Comparison of ENCODE assay signal across 9 cellular contexts in genomic region chr17:77214743-77215142, GRCh38.
DNase-seq lines count a peak whose midpoint lies in the region; ATAC-seq, FAIRE-seq and TF ChIP-seq lines count a peak whose summit lies in the region.
"Had no signal": no experiment of that assay in that cellular context is flagged by ENCODE, and none has a peak within 500 bp of the region (broad histone marks: within the 10 kb centered on the region; RNA-seq: fewer than 3 reads in every experiment).

No MANE protein-coding gene starts in this region.

- no peak overlapping the region for H3K4me3 ChIP-seq in GM12865 (ENCODE audit: low read depth, low read length)
- H3K4me3 ChIP-seq in endothelial cell of umbilical vein (replicated peaks in 1 of 3; ENCODE audit: insufficient read depth in 1 of 3, low read depth in 1 of 3, low read length in 3 of 3): no peak overlapping the region
- no peak overlapping the region for H3K4me3 ChIP-seq in naive thymus-derived CD4-positive, alpha-beta T cell (ENCODE audit: low read length)

- no peak overlapping the region for H2AFZ ChIP-seq in endothelial cell of umbilical vein (ENCODE audit: low read depth, low read length)

- H3K4me3 Mint-ChIP-seq in naive thymus-derived CD4-positive, alpha-beta T cell: no peak overlapping the region
- no peak overlapping the region for H3K4me3 Mint-ChIP-seq in activated T-helper 2 cell treated with anti-CD3 and anti-CD28 coated beads, Interferon-gamma antibody, Interleukin-2, Interleukin-4, amounts not matched to agents 10 μg/mL and 5 μg/mL and 100 μg/mL, durations not matched to agents 14 hours and 24 hours and 36 hours (ENCODE audit: low read depth)

- no peak for TF ChIP-seq CTCF in GM12865 (IDR thresholded peaks at IDR 0.05; ENCODE audit: insufficient read depth, low read depth, low read length, missing control alignments)
- TF ChIP-seq CTCF in endothelial cell of umbilical vein (IDR thresholded peaks at IDR 0.05; ENCODE audit: extremely low read depth in 1 of 2, insufficient read depth in 1 of 2, low read depth in 1 of 2, low read length in 2 of 2): peak; percentile 22 to 64

- ATAC-seq in naive thymus-derived CD4-positive, alpha-beta T cell: peak; percentile 53
- ATAC-seq in HG03378 (IDR thresholded peaks at IDR 0.05; ENCODE audit: unreplicated experiment): no peak
- ATAC-seq in GM21576 (IDR thresholded peaks at IDR 0.05; ENCODE audit: unreplicated experiment): no peak

- H3K9me3 Mint-ChIP-seq in naive thymus-derived CD4-positive, alpha-beta T cell: no peaks in the 10 kb centered on the region
- no peaks in the 10 kb centered on the region for H3K9me3 Mint-ChIP-seq in activated T-helper 2 cell treated with anti-CD3 and anti-CD28 coated beads, Interferon-gamma antibody, Interleukin-2, Interleukin-4, amounts not matched to agents 10 μg/mL and 5 μg/mL and 100 μg/mL, durations not matched to agents 14 hours and 24 hours and 36 hours

- no peaks in the 10 kb centered on the region for H3K9me3 ChIP-seq in endothelial cell of umbilical vein (replicated peaks; ENCODE audit: control insufficient read depth, insufficient read depth, low read length)
- no peaks in the 10 kb centered on the region for H3K9me3 ChIP-seq in naive thymus-derived CD4-positive, alpha-beta T cell (ENCODE audit: control insufficient read depth in 2 of 3, low read length in 3 of 3)

- H3K27me3 Mint-ChIP-seq in naive thymus-derived CD4-positive, alpha-beta T cell: no peaks in the 10 kb centered on the region
- no peaks in the 10 kb centered on the region for H3K27me3 Mint-ChIP-seq in activated T-helper 2 cell treated with anti-CD3 and anti-CD28 coated beads, Interferon-gamma antibody, Interleukin-2, Interleukin-4, amounts not matched to agents 10 μg/mL and 5 μg/mL and 100 μg/mL, durations not matched to agents 14 hours and 24 hours and 36 hours (ENCODE audit: low read depth)

- H3K79me2 ChIP-seq in endothelial cell of umbilical vein (ENCODE audit: control insufficient read depth, insufficient read depth, low read length): peaks cover 53% of the 10 kb centered on the region

- peaks cover 71 to 77% of the 10 kb centered on the region in 2 experiments for H3K36me3 ChIP-seq in endothelial cell of umbilical vein (ENCODE audit: control insufficient read depth in 2 of 2, extremely low read depth in 1 of 2, insufficient read depth in 2 of 2, low read length in 2 of 2)
- H3K36me3 ChIP-seq in naive thymus-derived CD4-positive, alpha-beta T cell (ENCODE audit: control insufficient read depth in 2 of 3, insufficient read depth in 3 of 3, low read length in 3 of 3): peaks cover 0 to 70% (median 8%) of the 10 kb centered on the region in 3 experiments

- no peak overlapping the region for H3K4me2 ChIP-seq in endothelial cell of umbilical vein (ENCODE audit: insufficient read depth, low read length)

- H3K27ac ChIP-seq in endothelial cell of umbilical vein (ENCODE audit: insufficient read depth, low read depth, low read length): no peak overlapping the region
- no peak overlapping the region for H3K27ac ChIP-seq in naive thymus-derived CD4-positive, alpha-beta T cell (ENCODE audit: low read depth, low read length)

- H3K4me1 ChIP-seq in endothelial cell of umbilical vein (ENCODE audit: control insufficient read depth, extremely low read depth, insufficient read depth, low read length): no peaks in the 10 kb centered on the region
- H3K4me1 ChIP-seq in naive thymus-derived CD4-positive, alpha-beta T cell (ENCODE audit: control insufficient read depth in 2 of 2, insufficient read depth in 2 of 2, low read length in 2 of 2): no peaks in the 10 kb centered on the region

- H3K9me1 ChIP-seq in endothelial cell of umbilical vein (replicated peaks; ENCODE audit: control insufficient read depth, extremely low read depth, insufficient read depth, low read length): no peaks in the 10 kb centered on the region

- no TSS peak for BruUV-seq in endothelial cell of umbilical vein (replicated peaks; lab: Mats Ljungman, UMichigan)

- no peak overlapping the region for H3K9ac ChIP-seq in endothelial cell of umbilical vein (replicated peaks; ENCODE audit: extremely low read depth, insufficient read depth, low read length)

- peak overlapping the region in 3 of 9 donors; percentile 2 to 65 (median 23) for H3K27ac Mint-ChIP-seq in naive thymus-derived CD4-positive, alpha-beta T cell
- no peak overlapping the region for H3K27ac Mint-ChIP-seq in activated T-helper 2 cell treated with anti-CD3 and anti-CD28 coated beads, Interferon-gamma antibody, Interleukin-2, Interleukin-4, amounts not matched to agents 10 μg/mL and 5 μg/mL and 100 μg/mL, durations not matched to agents 14 hours and 24 hours and 36 hours

- peak; percentile 55 for DNase-seq in AG08396 (ENCODE audit: low spot score)
- peak; percentile 37 for DNase-seq in GM12865 (ENCODE audit: low read depth)
- DNase-seq in RPMI7951 (ENCODE audit: low read depth): peak; percentile 44
- DNase-seq in endothelial cell of umbilical vein (ENCODE audit: low read depth, low spot score): no peak
- peak in 4 of 9 donors; percentile 10 to 21 (median 15) for DNase-seq in naive thymus-derived CD4-positive, alpha-beta T cell
- DNase-seq in activated T-helper 2 cell treated with anti-CD3 and anti-CD28 coated beads, Interferon-gamma antibody, Interleukin-2, Interleukin-4, amounts not matched to agents 10 μg/mL and 5 μg/mL and 100 μg/mL, durations not matched to agents 14 hours and 24 hours and 36 hours (ENCODE audit: low spot score): no peak

- no peaks in the 10 kb centered on the region for H3K27me3 ChIP-seq in endothelial cell of umbilical vein (ENCODE audit: control insufficient read depth in 2 of 2, insufficient read depth in 2 of 2, low read length in 2 of 2)
- no peaks in the 10 kb centered on the region for H3K27me3 ChIP-seq in naive thymus-derived CD4-positive, alpha-beta T cell (ENCODE audit: control insufficient read depth in 2 of 2, insufficient read depth in 2 of 2, low read length in 2 of 2)

- peaks cover 0 to 2% (median 0%) of the 10 kb centered on the region in 7 donors for H3K4me1 Mint-ChIP-seq in naive thymus-derived CD4-positive, alpha-beta T cell
- no peaks in the 10 kb centered on the region for H3K4me1 Mint-ChIP-seq in activated T-helper 2 cell treated with anti-CD3 and anti-CD28 coated beads, Interferon-gamma antibody, Interleukin-2, Interleukin-4, amounts not matched to agents 10 μg/mL and 5 μg/mL and 100 μg/mL, durations not matched to agents 14 hours and 24 hours and 36 hours (ENCODE audit: low read depth)

- H4K20me1 ChIP-seq in endothelial cell of umbilical vein (replicated peaks; ENCODE audit: control insufficient read depth, extremely low read depth, insufficient read depth, low read length): no peaks in the 10 kb centered on the region

- no peak for TF ChIP-seq POLR2A in endothelial cell of umbilical vein (IDR thresholded peaks at IDR 0.05; ENCODE audit: low read depth, low read length)

- intact Hi-C loops in endothelial cell of umbilical vein (cut with micrococcal nuclease): no loop called here
- intact Hi-C loops in naive thymus-derived CD4-positive, alpha-beta T cell (cut with micrococcal nuclease): loop anchor here in 1 of 2 donors (1.0 kb wide), 1 partner anchor 118 kb away; no protein-coding TSS in a partner anchor
- intact Hi-C loops in activated T-helper 2 cell treated with anti-CD3 and anti-CD28 coated beads, Interferon-gamma antibody, Interleukin-2, Interleukin-4, amounts not matched to agents 10 μg/mL and 5 μg/mL and 100 μg/mL, durations not matched to agents 14 hours and 24 hours and 36 hours (cut with micrococcal nuclease): no loop called here

- peaks cover 17 to 69% (median 25%) of the 10 kb centered on the region in 5 donors for H3K36me3 Mint-ChIP-seq in naive thymus-derived CD4-positive, alpha-beta T cell
- H3K36me3 Mint-ChIP-seq in activated T-helper 2 cell treated with anti-CD3 and anti-CD28 coated beads, Interferon-gamma antibody, Interleukin-2, Interleukin-4, amounts not matched to agents 10 μg/mL and 5 μg/mL and 100 μg/mL, durations not matched to agents 14 hours and 24 hours and 36 hours (ENCODE audit: low read depth): peaks cover 55% of the 10 kb centered on the region

- FAIRE-seq in endothelial cell of umbilical vein (lab: Jason Lieb, UNC): no peak
- FAIRE-seq: islet of Langerhans had no signal

- dilution Hi-C loops in endothelial cell of umbilical vein (cut with MboI; ENCODE audit: extremely low pct_ligation_motif_present, low sequenced_read_pairs): no loop called here

- CTCF ChIA-PET in endothelial cell of umbilical vein (lab: Charles Lee): interaction anchor here (1.1 to 1.6 kb wide), 2 partner anchors 19 to 126 kb away, joined by 4 to 6 read pairs; no protein-coding TSS in a partner anchor
- CTCF ChIA-PET in naive thymus-derived CD4-positive, alpha-beta T cell (lab: Charles Lee): interaction anchor here (0.8 to 1.5 kb wide), 2 partner anchors 87 to 481 kb away, joined by 3 to 4 read pairs; no protein-coding TSS in a partner anchor

- POLR2A ChIA-PET in endothelial cell of umbilical vein (lab: Charles Lee): no interaction called here
- POLR2A ChIA-PET in naive thymus-derived CD4-positive, alpha-beta T cell (lab: Charles Lee): interaction anchor here (0.6 kb wide), 1 partner anchor 24 kb away, joined by 3 read pairs; no protein-coding TSS in a partner anchor

TF ChIP-seq in endothelial cell of umbilical vein, 7 proteins besides CTCF, POLR2A, EP300 and RAD21:
- no peak for TF ChIP-seq EZH2 (IDR thresholded peaks at IDR 0.05; ENCODE audit: borderline replicate concordance, low read depth, low read length, severe bottlenecking)
- TF ChIP-seq MAX (IDR thresholded peaks at IDR 0.05; ENCODE audit: insufficient read depth, insufficient read length): no peak
- TF ChIP-seq GATA2 (IDR thresholded peaks at IDR 0.05; ENCODE audit: insufficient read depth, insufficient read length, low read depth, low read length): no peak
- no peak for TF ChIP-seq FOS (IDR thresholded peaks at IDR 0.05; ENCODE audit: borderline replicate concordance, insufficient read depth, low read length)
- TF ChIP-seq MYC (IDR thresholded peaks at IDR 0.05; ENCODE audit: low read depth, low read length): no peak
- TF ChIP-seq JUN (IDR thresholded peaks at IDR 0.05; ENCODE audit: borderline replicate concordance, insufficient read depth, insufficient read length, low read depth): no peak
- no peak for TF ChIP-seq POLR2AphosphoS5 (IDR thresholded peaks at IDR 0.05; ENCODE audit: insufficient read depth, low read depth, low read length)

Comparison
In these comparisons a context has a peak if more than half of its experiments do, and no peak if none do; other contexts are left out.
1. DNase-seq: peak in AG08396 (single experiment), GM12865 (single experiment) and RPMI7951 (single experiment); none in endothelial cell of umbilical vein (single experiment) and activated T-helper 2 cell treated with anti-CD3 and anti-CD28 coated beads, Interferon-gamma antibody, Interleukin-2, Interleukin-4, amounts not matched to agents 10 μg/mL and 5 μg/mL and 100 μg/mL, durations not matched to agents 14 hours and 24 hours and 36 hours (single experiment).